Comparison of ENCODE assay signal across 9 cellular contexts in genomic region chr7:45033261-45033930, GRCh38. TPM values are rescaled to one million over a fixed set of nuclear protein-coding genes. Genes with fewer than 3 reads are reported as not detected.
DNase-seq lines count a peak whose midpoint lies in the region; ATAC-seq and TF ChIP-seq lines count a peak whose summit lies in the region.
"Had no signal": no experiment of that assay in that cellular context is flagged by ENCODE, and none has a peak within 500 bp of the region (broad histone marks: within the 10 kb centered on the region; RNA-seq: fewer than 3 reads in every experiment).

No MANE protein-coding gene starts in this region.

- peaks cover 7% of the 10 kb centered on the region for H3K36me3 ChIP-seq in osteoblast (ENCODE audit: insufficient read depth, low read length)

- ATAC-seq in HG02678 (IDR thresholded peaks at IDR 0.05; ENCODE audit: unreplicated experiment) (no peak), GM18520 (IDR thresholded peaks at IDR 0.05; ENCODE audit: unreplicated experiment) (no peak)

- H3K4me1 ChIP-seq in osteoblast (ENCODE audit: insufficient read depth, low read length): peaks cover 22% of the 10 kb centered on the region
- H3K4me1 ChIP-seq: SJSA1 had no signal

- H2AFZ ChIP-seq in osteoblast (ENCODE audit: low read length): no peak overlapping the region

- H3K27me3 ChIP-seq in osteoblast (ENCODE audit: insufficient read depth, low read length): no peaks in the 10 kb centered on the region
- H3K27me3 ChIP-seq: SJSA1 had no signal

- peaks cover 53% of the 10 kb centered on the region for H4K20me1 ChIP-seq in osteoblast (ENCODE audit: insufficient read depth, low read length)

- no peak for TF ChIP-seq POLR2A in NB4 (IDR thresholded peaks at IDR 0.05; ENCODE audit: extremely low read depth, insufficient read length)

- peak overlapping the region; percentile 79 for H3K27ac ChIP-seq in osteoblast (ENCODE audit: low read depth, low read length)
- H3K27ac ChIP-seq: SJSA1 had no signal

- no peak overlapping the region for H3K4me3 ChIP-seq in NB4 (ENCODE audit: low read depth, low read length)
- H3K4me3 ChIP-seq in osteoblast (ENCODE audit: insufficient read depth, low read length): no peak overlapping the region
- H3K4me3 ChIP-seq: SJSA1 had no signal

- H3K9me3 ChIP-seq in osteoblast (ENCODE audit: low read depth, low read length): no peaks in the 10 kb centered on the region
- H3K9me3 ChIP-seq: SJSA1 had no signal

- DNase-seq in Daoy (ENCODE audit: low read depth) (peak; percentile 77), NB4 (ENCODE audit: low read depth) (peak; percentile 36), osteoblast (ENCODE audit: insufficient read length, low spot score, missing footprints) (peak; percentile 86), NCI-H748 (lab: John Stamatoyannopoulos, UW; ENCODE audit: unreplicated experiment) (no peak), NCI-H1694 treated with DMSO at 0.1 percent for 48 hours (lab: John Stamatoyannopoulos, UW) (no peak)
- peak; percentile 19 for DNase-seq in central memory CD4-positive, alpha-beta T cell

- TF ChIP-seq CTCF in NB4 (IDR thresholded peaks at IDR 0.05; ENCODE audit: low read depth, low read length) (no peak), osteoblast (IDR thresholded peaks at IDR 0.05; ENCODE audit: extremely low read depth, low read depth, low read length) (no peak)

- H3K4me2 ChIP-seq in osteoblast (ENCODE audit: insufficient read depth, low read length): peak overlapping the region; percentile 67

- H3K79me2 ChIP-seq in osteoblast (ENCODE audit: insufficient read depth, low read length): peaks cover 61% of the 10 kb centered on the region

RNA-seq across cellular contexts. Expression of gene CCM2, which starts 33.4 kb away (rescaled TPM):
- total RNA-seq in Daoy (2014; rRNA removed; shearing (Covaris generic)): 67.6 and 68.8 TPM in 2 replicates
- 41.8 and 42.3 TPM in 2 replicates for total RNA-seq in osteoblast

RNA-seq across cellular contexts. Expression of gene MYO1G, which starts 54.6 kb away (rescaled TPM):
- 0.06 and 0.34 TPM in 2 replicates for total RNA-seq in Daoy (2014; rRNA removed; shearing (Covaris generic))
- 0.29 and 0.36 TPM in 2 replicates for total RNA-seq in osteoblast

RNA-seq across cellular contexts. Expression of gene NACAD, which starts 55.4 kb away (rescaled TPM):
- 1.6 and 3.2 TPM in 2 replicates for total RNA-seq in Daoy (2014; rRNA removed; shearing (Covaris generic))
- total RNA-seq in osteoblast: 0.59 and 0.72 TPM in 2 replicates

Comparison
In these comparisons a context has a peak if more than half of its experiments do, and no peak if none do; other contexts are left out.
1. DNase-seq: peak in Daoy (single experiment), NB4 (single experiment), central memory CD4-positive, alpha-beta T cell (single experiment) and osteoblast (single experiment); none in NCI-H748 (single experiment) and NCI-H1694 treated with DMSO at 0.1 percent for 48 hours (single experiment).